ENCODE assay signal across 26 cellular contexts in genomic region chrX:40253770-40254169, GRCh38.
"Had no signal": no experiment of that assay in that cellular context is flagged by ENCODE, and none has a peak within 500 bp of the region (broad histone marks: within the 10 kb centered on the region; RNA-seq: fewer than 3 reads in every experiment).

No MANE protein-coding gene starts in this region.

- DNase-seq: dermis blood vessel endothelial cell; effector memory CD4-positive, alpha-beta T cell; foreskin keratinocyte; heart left ventricle; kidney; natural killer cell; right cardiac atrium; sigmoid colon; stimulated activated CD4-positive, alpha-beta T cell treated with anti-CD3 and anti-CD28 coated beads, Interleukin-4, amount 100 ng/mL, for 4 hours; stimulated activated naive CD8-positive, alpha-beta T cell treated with anti-CD3 and anti-CD28 coated beads, Interleukin-15, Interleukin-2, amounts not matched to agents 100 U/mL and 50 U/mL, for 24 hours; substantia nigra; testis; tibial artery had no signal

- H3K4me1 ChIP-seq: esophagus muscularis mucosa, foreskin keratinocyte, gastroesophageal sphincter, heart left ventricle, prostate gland, sigmoid colon, testis, tibial artery had no signal

- FAIRE-seq: endothelial cell of umbilical vein, kidney had no signal

- H3K36me3 Mint-ChIP-seq: natural killer cell; stimulated activated memory B cell treated with anti-CD40 and anti-IgM and Interleukin-4, amounts not matched to agents 10 μg/mL and 1 μg/mL and 100 μg/mL, for 72 hours; type B pancreatic cell had no signal

- H3K79me2 ChIP-seq: hepatocyte, parathyroid adenoma had no signal

- H3K4me2 ChIP-seq: hepatocyte had no signal

- H3K27ac Mint-ChIP-seq: memory B cell; natural killer cell; stimulated activated memory B cell treated with anti-CD40 and anti-IgM and Interleukin-4, amounts not matched to agents 10 μg/mL and 1 μg/mL and 100 μg/mL, for 72 hours; type B pancreatic cell had no signal

- H3K4me3 ChIP-seq: coronary artery, esophagus muscularis mucosa, gastroesophageal sphincter, heart left ventricle, hepatocyte, lung, prostate gland, sigmoid colon, testis, tibial artery had no signal

- H3K4me3 Mint-ChIP-seq: memory B cell; natural killer cell; stimulated activated memory B cell treated with anti-CD40 and anti-IgM and Interleukin-4, amounts not matched to agents 10 μg/mL and 1 μg/mL and 100 μg/mL, for 72 hours; type B pancreatic cell had no signal

- H3K9me3 ChIP-seq: esophagus muscularis mucosa, gastroesophageal sphincter, heart left ventricle, neutrophil, prostate gland, sigmoid colon, testis, tibial artery had no signal

- H3K27ac ChIP-seq: coronary artery, esophagus muscularis mucosa, foreskin keratinocyte, gastroesophageal sphincter, heart left ventricle, hepatocyte, neutrophil, parathyroid adenoma, prostate gland, sigmoid colon, testis, tibial artery had no signal

- H3K36me3 ChIP-seq: esophagus muscularis mucosa, gastroesophageal sphincter, heart left ventricle, neutrophil, prostate gland, sigmoid colon, tibial artery had no signal

- H3K27me3 ChIP-seq: esophagus muscularis mucosa, foreskin keratinocyte, gastroesophageal sphincter, hepatocyte, neutrophil, sigmoid colon, testis, tibial artery had no signal

- H2AFZ ChIP-seq: hepatocyte, parathyroid adenoma had no signal

- H3K9ac ChIP-seq: parathyroid adenoma had no signal

- H3K9me3 Mint-ChIP-seq: memory B cell; natural killer cell; stimulated activated memory B cell treated with anti-CD40 and anti-IgM and Interleukin-4, amounts not matched to agents 10 μg/mL and 1 μg/mL and 100 μg/mL, for 72 hours had no signal

- H3K4me1 Mint-ChIP-seq: memory B cell; natural killer cell; stimulated activated memory B cell treated with anti-CD40 and anti-IgM and Interleukin-4, amounts not matched to agents 10 μg/mL and 1 μg/mL and 100 μg/mL, for 72 hours had no signal

- H3K27me3 Mint-ChIP-seq: stimulated activated memory B cell treated with anti-CD40 and anti-IgM and Interleukin-4, amounts not matched to agents 10 μg/mL and 1 μg/mL and 100 μg/mL, for 72 hours; type B pancreatic cell had no signal

- ATAC-seq: foreskin keratinocyte; gastroesophageal sphincter; heart left ventricle; left lobe of liver; natural killer cell; right cardiac atrium; stimulated activated memory B cell treated with anti-CD40 and anti-IgM and Interleukin-4, amounts not matched to agents 10 μg/mL and 1 μg/mL and 100 μg/mL, for 72 hours; stimulated activated naive CD8-positive, alpha-beta T cell treated with anti-CD3 and anti-CD28 coated beads, Interleukin-15, Interleukin-2, amounts not matched to agents 100 U/mL and 50 U/mL, for 24 hours had no signal
